In the genomic region with DNA sequence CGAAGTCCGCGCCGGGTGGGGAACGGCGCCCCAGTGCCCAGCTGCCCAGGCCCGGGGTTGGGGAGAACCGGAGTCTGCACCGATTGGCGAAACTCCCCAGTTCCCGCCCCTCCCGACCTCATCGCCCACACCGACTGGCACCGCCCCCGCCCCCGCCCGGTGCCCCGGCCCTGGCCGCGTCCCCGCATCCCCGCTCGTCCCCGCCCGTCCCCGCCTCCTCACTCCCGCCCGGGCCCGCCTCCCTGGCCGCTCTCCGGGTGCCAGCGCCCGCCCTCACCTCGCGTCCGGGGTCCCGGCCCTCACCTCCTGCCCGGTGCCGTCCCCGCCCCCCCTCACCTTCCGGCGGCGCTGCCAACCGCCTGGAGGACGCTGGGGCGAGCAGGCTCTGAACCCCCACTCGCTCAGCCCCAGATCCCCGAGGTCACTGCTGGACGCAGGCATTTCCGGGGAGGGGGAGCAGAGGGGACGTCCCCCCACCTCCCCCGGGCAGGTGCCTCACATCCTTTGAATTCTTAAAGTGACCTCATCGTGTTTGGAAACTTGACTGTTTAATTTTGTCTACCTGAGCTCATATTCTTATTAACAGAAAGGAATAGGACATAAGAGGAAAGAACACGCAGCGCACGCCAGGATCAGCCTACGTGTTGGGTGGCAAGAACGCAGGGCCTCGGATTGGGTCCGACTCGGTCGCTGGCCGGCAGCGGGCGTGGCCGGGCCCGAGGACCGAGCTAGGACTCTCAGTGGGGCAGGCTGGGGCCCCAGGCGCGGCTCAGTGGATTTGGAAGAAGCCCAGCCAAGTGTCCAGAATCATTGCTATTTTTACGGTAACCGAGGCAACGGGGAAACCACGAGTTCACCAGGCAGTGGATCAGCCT, we compare ENCODE assay signal across 1 cellular context.
TF ChIP-seq lines count a peak whose summit lies in the region.

A gene with protein sequence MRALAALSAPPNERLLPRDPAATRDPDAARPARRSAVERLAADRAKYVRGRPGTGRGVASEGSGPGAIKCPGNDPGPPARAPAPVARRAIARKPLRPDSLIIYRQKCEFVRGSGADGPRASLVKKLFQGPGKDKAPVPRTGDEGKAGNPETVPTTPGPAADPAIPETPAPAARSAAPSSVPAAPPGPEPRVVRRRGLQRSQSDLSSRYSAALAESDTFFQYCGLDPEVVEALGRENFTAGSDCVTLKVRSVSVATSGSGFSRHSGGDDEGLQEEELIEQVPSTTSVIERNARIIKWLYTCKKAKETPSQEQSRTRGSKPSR (minus strand): TSS at position 35 of the 875 bp plus-strand sequence. CDS start 120 bp downstream, outside the sequence.

TF ChIP-seq in liver, 16 proteins besides CTCF, POLR2A, EP300 and RAD21 (continued from another document):
- peak in 1 of 2 donors; percentile 16 for TF ChIP-seq EGR1 (IDR thresholded peaks at IDR 0.05; ENCODE audit: low read depth in 2 of 2)
- peak; percentile 44 to 50 for TF ChIP-seq HNF4A (conservative IDR thresholded peaks at IDR 0.05)
- TF ChIP-seq, protein P1, sequence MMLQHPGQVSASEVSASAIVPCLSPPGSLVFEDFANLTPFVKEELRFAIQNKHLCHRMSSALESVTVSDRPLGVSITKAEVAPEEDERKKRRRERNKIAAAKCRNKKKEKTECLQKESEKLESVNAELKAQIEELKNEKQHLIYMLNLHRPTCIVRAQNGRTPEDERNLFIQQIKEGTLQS (IDR thresholded peaks at IDR 0.05): no peak
- TF ChIP-seq, protein P2, sequence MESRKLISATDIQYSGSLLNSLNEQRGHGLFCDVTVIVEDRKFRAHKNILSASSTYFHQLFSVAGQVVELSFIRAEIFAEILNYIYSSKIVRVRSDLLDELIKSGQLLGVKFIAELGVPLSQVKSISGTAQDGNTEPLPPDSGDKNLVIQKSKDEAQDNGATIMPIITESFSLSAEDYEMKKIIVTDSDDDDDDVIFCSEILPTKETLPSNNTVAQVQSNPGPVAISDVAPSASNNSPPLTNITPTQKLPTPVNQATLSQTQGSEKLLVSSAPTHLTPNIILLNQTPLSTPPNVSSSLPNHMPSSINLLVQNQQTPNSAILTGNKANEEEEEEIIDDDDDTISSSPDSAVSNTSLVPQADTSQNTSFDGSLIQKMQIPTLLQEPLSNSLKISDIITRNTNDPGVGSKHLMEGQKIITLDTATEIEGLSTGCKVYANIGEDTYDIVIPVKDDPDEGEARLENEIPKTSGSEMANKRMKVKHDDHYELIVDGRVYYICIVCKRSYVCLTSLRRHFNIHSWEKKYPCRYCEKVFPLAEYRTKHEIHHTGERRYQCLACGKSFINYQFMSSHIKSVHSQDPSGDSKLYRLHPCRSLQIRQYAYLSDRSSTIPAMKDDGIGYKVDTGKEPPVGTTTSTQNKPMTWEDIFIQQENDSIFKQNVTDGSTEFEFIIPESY (IDR thresholded peaks at IDR 0.05): no peak
- TF ChIP-seq, protein P3, sequence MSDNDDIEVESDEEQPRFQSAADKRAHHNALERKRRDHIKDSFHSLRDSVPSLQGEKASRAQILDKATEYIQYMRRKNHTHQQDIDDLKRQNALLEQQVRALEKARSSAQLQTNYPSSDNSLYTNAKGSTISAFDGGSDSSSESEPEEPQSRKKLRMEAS (IDR thresholded peaks at IDR 0.05): peak; percentile 42
- peak; percentile 54 for TF ChIP-seq TAF1 (conservative IDR thresholded peaks at IDR 0.05)
- TF ChIP-seq GABPA (IDR thresholded peaks at IDR 0.05 in 1 of 2, conservative IDR thresholded peaks at IDR 0.05 in 1 of 2): peak in 1 of 2 donors; percentile 36
- no peak for TF ChIP-seq NR2F2 (IDR thresholded peaks at IDR 0.05)
TF ChIP-seq in liver: peak in this region for 10.
